19 cellular contexts compared by ENCODE assay signal in genomic region chr16:27839419-27839818, GRCh38.
DNase-seq lines count a peak whose midpoint lies in the region; ATAC-seq, FAIRE-seq and TF ChIP-seq lines count a peak whose summit lies in the region.
"Had no signal": no experiment of that assay in that cellular context is flagged by ENCODE, and none has a peak within 500 bp of the region (broad histone marks: within the 10 kb centered on the region; RNA-seq: fewer than 3 reads in every experiment).

No MANE protein-coding gene starts in this region.

- no peak overlapping the region for H3K4me3 ChIP-seq in osteoblast (ENCODE audit: insufficient read depth, low read length)
- no peak overlapping the region for H3K4me3 ChIP-seq in CD8-positive, alpha-beta memory T cell (ENCODE audit: low read length)
- H3K4me3 ChIP-seq: GM23338, mucosa of descending colon, suprapubic skin had no signal

- no peaks in the 10 kb centered on the region for H3K4me1 Mint-ChIP-seq in CD8-positive, alpha-beta memory T cell

- no peak overlapping the region for H3K4me3 Mint-ChIP-seq in CD8-positive, alpha-beta memory T cell
- H3K4me3 Mint-ChIP-seq: activated CD8-positive, alpha-beta T cell treated with anti-CD3 and anti-CD28 coated beads for 36 hours; GM23338; WTC11 had no signal

- peaks cover 14% of the 10 kb centered on the region for H3K27me3 ChIP-seq in osteoblast (ENCODE audit: insufficient read depth, low read length)
- H3K27me3 ChIP-seq in CD8-positive, alpha-beta memory T cell (ENCODE audit: insufficient read depth, low read length, poor library complexity, severe bottlenecking) = no peaks in the 10 kb centered on the region

- peak overlapping the region in 1 of 8 donors; percentile 56 for H3K27ac Mint-ChIP-seq in CD8-positive, alpha-beta memory T cell
- H3K27ac Mint-ChIP-seq: activated CD8-positive, alpha-beta T cell treated with anti-CD3 and anti-CD28 coated beads for 36 hours; GM23338; WTC11 had no signal

- no peak for ATAC-seq in HG03521 (IDR thresholded peaks at IDR 0.05; ENCODE audit: unreplicated experiment)
- ATAC-seq: activated CD8-positive, alpha-beta T cell treated with anti-CD3 and anti-CD28 coated beads for 36 hours; GM23338; mucosa of descending colon; sciatic nerve; WTC11 had no signal

- no peaks in the 10 kb centered on the region for H3K36me3 ChIP-seq in osteoblast (ENCODE audit: insufficient read depth, low read length)
- no peaks in the 10 kb centered on the region for H3K36me3 ChIP-seq in CD8-positive, alpha-beta memory T cell (ENCODE audit: insufficient read depth, low read length)
- H3K36me3 ChIP-seq: suprapubic skin had no signal

- no peaks in the 10 kb centered on the region for H3K79me2 ChIP-seq in osteoblast (ENCODE audit: insufficient read depth, low read length)

- CTCF ChIA-PET in CD8-positive, alpha-beta memory T cell (lab: Charles Lee) = no interaction called here

- H2AFZ ChIP-seq in osteoblast (ENCODE audit: low read length) = no peak overlapping the region
- H2AFZ ChIP-seq: GM23338 had no signal

- H3K4me1 ChIP-seq in osteoblast (ENCODE audit: insufficient read depth, low read length) = no peaks in the 10 kb centered on the region
- H3K4me1 ChIP-seq in CD8-positive, alpha-beta memory T cell (ENCODE audit: insufficient read depth, low read length) = no peaks in the 10 kb centered on the region
- H3K4me1 ChIP-seq: suprapubic skin had no signal

- no peaks in the 10 kb centered on the region for H3K9me3 ChIP-seq in osteoblast (ENCODE audit: low read depth, low read length)
- H3K9me3 ChIP-seq in CD8-positive, alpha-beta memory T cell (ENCODE audit: low read length) = no peaks in the 10 kb centered on the region
- H3K9me3 ChIP-seq: mucosa of descending colon, suprapubic skin had no signal

- DNase-seq in EL = peak; percentile 38
- DNase-seq in RCC 7860 (ENCODE audit: low spot score) = peak; percentile 63
- peak; percentile 22 for DNase-seq in epithelial cell of prostate (ENCODE audit: low read depth, low spot score)
- peak; percentile 83 for DNase-seq in osteoblast (ENCODE audit: insufficient read length, low spot score, missing footprints)
- DNase-seq in CD8-positive, alpha-beta memory T cell = no peak
- no peak for DNase-seq in NCI-H748 treated with DMSO at 0.1 percent for 48 hours (lab: John Stamatoyannopoulos, UW)
- no peak for DNase-seq in ureter (ENCODE audit: low spot score)
- DNase-seq: activated CD8-positive, alpha-beta T cell treated with anti-CD3 and anti-CD28 coated beads for 36 hours; caudate nucleus; foreskin melanocyte; mucosa of descending colon; NCI-H1417; Right ventricle myocardium superior; stimulated activated CD4-positive, alpha-beta T cell treated with anti-CD3 and anti-CD28 coated beads, Interleukin-2, amount 100 ng/mL, for 48 hours had no signal

- POLR2A ChIA-PET in CD8-positive, alpha-beta memory T cell (lab: Charles Lee) = no interaction called here

- peaks cover 2% of the 10 kb centered on the region for H4K20me1 ChIP-seq in osteoblast (ENCODE audit: insufficient read depth, low read length)

- TF ChIP-seq CTCF in osteoblast (IDR thresholded peaks at IDR 0.05; ENCODE audit: extremely low read depth, low read depth, low read length) = no peak

- peaks cover 0 to 9% (median 6%) of the 10 kb centered on the region in 5 donors for H3K9me3 Mint-ChIP-seq in CD8-positive, alpha-beta memory T cell
- H3K9me3 Mint-ChIP-seq: GM23338 had no signal

- H3K4me2 ChIP-seq in osteoblast (ENCODE audit: insufficient read depth, low read length) = no peak overlapping the region
- H3K4me2 ChIP-seq: GM23338 had no signal

- no peak for FAIRE-seq in RCC 7860 (lab: Jason Lieb, UNC)

- peaks cover 29 to 50% of the 10 kb centered on the region in 2 donors for H3K27me3 Mint-ChIP-seq in CD8-positive, alpha-beta memory T cell

- peak overlapping the region; percentile 38 for H3K27ac ChIP-seq in epithelial cell of prostate
- H3K27ac ChIP-seq in osteoblast (ENCODE audit: low read depth, low read length) = no peak overlapping the region
- no peak overlapping the region for H3K27ac ChIP-seq in CD8-positive, alpha-beta memory T cell (ENCODE audit: low read depth, low read length)
- H3K27ac ChIP-seq: suprapubic skin had no signal

- H3K36me3 Mint-ChIP-seq in CD8-positive, alpha-beta memory T cell = no peaks in the 10 kb centered on the region
- H3K36me3 Mint-ChIP-seq: WTC11 had no signal

Comparison
In these comparisons a context has a peak if more than half of its experiments do, and no peak if none do; other contexts are left out.
1. DNase-seq: peak in EL (single experiment), RCC 7860 (single experiment), epithelial cell of prostate (single experiment) and osteoblast (single experiment); none in CD8-positive, alpha-beta memory T cell (0 of 5), NCI-H748 treated with DMSO at 0.1 percent for 48 hours (single experiment) and ureter (single experiment).